Comparison of ENCODE assay signal across 1 cellular context in the genomic region with DNA sequence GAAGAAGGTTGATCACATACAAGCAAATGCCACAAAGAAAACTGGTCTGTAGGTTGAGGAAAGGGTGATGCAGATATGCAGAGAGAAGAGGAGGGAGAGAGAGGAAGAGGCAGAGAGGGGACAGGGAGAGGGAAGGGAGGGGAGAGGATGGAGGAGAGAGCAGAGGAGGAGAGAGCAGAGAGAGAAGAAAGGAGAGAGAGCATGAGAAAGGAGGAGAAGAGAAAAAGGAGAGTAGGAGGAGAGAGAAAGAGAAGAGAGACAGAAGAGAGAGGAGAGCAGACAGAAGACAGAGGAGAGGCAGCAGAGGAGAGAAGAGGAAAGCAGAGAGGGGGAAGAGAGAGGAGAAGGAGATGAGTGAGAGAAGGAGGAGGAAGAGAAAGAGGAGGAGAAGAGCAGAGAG.
TF ChIP-seq lines count a peak whose summit lies in the region.

No MANE protein-coding gene starts in this region.

TF ChIP-seq in HepG2, 621 proteins besides CTCF, POLR2A, EP300 and RAD21 (continued from another document):
- TF ChIP-seq ARID3A (IDR thresholded peaks at IDR 0.05; ENCODE audit: low read depth, low read length) (no peak), ZNF225 (CRISPR knock-in tag; IDR thresholded peaks at IDR 0.05) (no peak)
